Comparison of ENCODE assay signal across 25 cellular contexts in the genomic region with DNA sequence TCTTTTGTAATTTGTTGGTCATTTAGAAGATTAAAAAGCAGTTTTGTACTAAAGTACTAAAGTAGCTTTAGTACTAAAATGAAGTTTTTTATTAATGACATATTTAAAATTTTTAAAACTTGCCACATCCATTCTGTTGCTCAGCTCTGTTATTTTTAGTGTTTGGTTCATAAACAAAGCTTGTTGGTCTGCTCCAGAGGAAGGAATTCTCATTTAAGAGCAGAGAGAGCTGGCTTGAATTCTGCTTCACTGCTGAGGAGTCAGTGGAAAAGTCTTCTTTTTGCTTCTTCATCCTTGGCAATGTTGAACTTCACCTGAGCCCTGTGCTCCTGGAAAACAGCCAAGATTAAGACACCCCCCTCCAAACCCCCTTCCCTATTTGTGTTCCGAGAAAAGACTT. TPM values are rescaled to one million over a fixed set of nuclear protein-coding genes. Genes with fewer than 3 reads are reported as not detected.
"Had no signal": no experiment of that assay in that cellular context is flagged by ENCODE, and none has a peak within 500 bp of the region (broad histone marks: within the 10 kb centered on the region; RNA-seq: fewer than 3 reads in every experiment).

No MANE protein-coding gene starts in this region.

- H3K27me3 Mint-ChIP-seq: activated CD4-positive, alpha-beta T cell treated with anti-CD3 and anti-CD28 coated beads, Interleukin-2, amount 10 ng/mL, durations not matched to agents 7 days and 5 days; activated naive CD4-positive, alpha-beta T cell treated with anti-CD3 and anti-CD28 coated beads, Interleukin-2, amount 10 ng/mL, durations not matched to agents 7 days and 5 days; activated naive CD8-positive, alpha-beta T cell treated with anti-CD3 and anti-CD28 coated beads, Interleukin-2, amount 50 U/mL, for 24 hours; central memory CD8-positive, alpha-beta T cell; memory B cell; type B pancreatic cell had no signal

- H3K4me1 Mint-ChIP-seq: immature natural killer cell had no signal

- H3K4me1 ChIP-seq: colonic mucosa had no signal

- H3K27ac ChIP-seq: colonic mucosa, heart right ventricle had no signal

- H3K9me3 ChIP-seq: colonic mucosa, heart right ventricle had no signal

- H3K27ac Mint-ChIP-seq: activated CD4-positive, alpha-beta T cell treated with anti-CD3 and anti-CD28 coated beads, Interleukin-2, amount 10 ng/mL, durations not matched to agents 7 days and 5 days; activated naive CD4-positive, alpha-beta T cell treated with anti-CD3 and anti-CD28 coated beads, Interleukin-2, amount 10 ng/mL, durations not matched to agents 7 days and 5 days; activated naive CD8-positive, alpha-beta T cell treated with anti-CD3 and anti-CD28 coated beads, Interleukin-2, amount 50 U/mL, for 24 hours; immature natural killer cell; memory B cell; type B pancreatic cell had no signal

- H3K27me3 ChIP-seq: colonic mucosa, heart right ventricle had no signal

- H3K4me3 Mint-ChIP-seq: activated CD4-positive, alpha-beta T cell treated with anti-CD3 and anti-CD28 coated beads, Interleukin-2, amount 10 ng/mL, durations not matched to agents 7 days and 5 days; activated CD8-positive, alpha-beta T cell treated with anti-CD3 and anti-CD28 coated beads, Interleukin-2, amount 10 ng/mL, durations not matched to agents 7 days and 5 days; activated naive CD4-positive, alpha-beta T cell treated with anti-CD3 and anti-CD28 coated beads, Interleukin-2, amount 10 ng/mL, durations not matched to agents 7 days and 5 days; activated naive CD8-positive, alpha-beta T cell treated with anti-CD3 and anti-CD28 coated beads, Interleukin-2, amount 50 U/mL, for 24 hours; activated T-cell treated with anti-CD3 and anti-CD28 coated beads, Interleukin-2, amount 50 U/mL, for 4 hours; central memory CD8-positive, alpha-beta T cell; immature natural killer cell; memory B cell; nephron; type B pancreatic cell had no signal

- H3K9me3 Mint-ChIP-seq: activated CD4-positive, alpha-beta T cell treated with anti-CD3 and anti-CD28 coated beads, Interleukin-2, amount 10 ng/mL, durations not matched to agents 7 days and 5 days; activated naive CD4-positive, alpha-beta T cell treated with anti-CD3 and anti-CD28 coated beads, Interleukin-2, amount 10 ng/mL, durations not matched to agents 7 days and 5 days; activated naive CD8-positive, alpha-beta T cell treated with anti-CD3 and anti-CD28 coated beads, Interleukin-2, amount 50 U/mL, for 24 hours; activated T-cell treated with anti-CD3 and anti-CD28 coated beads, Interleukin-2, amount 50 U/mL, for 4 hours; central memory CD8-positive, alpha-beta T cell; immature natural killer cell; memory B cell; nephron; type B pancreatic cell had no signal

- DNase-seq: activated CD4-positive, alpha-beta T cell treated with anti-CD3 and anti-CD28 coated beads, Interleukin-2, amount 10 ng/mL, durations not matched to agents 7 days and 5 days; activated CD8-positive, alpha-beta memory T cell treated with anti-CD3 and anti-CD28 coated beads, Interleukin-2, amount 50 U/mL, for 4 hours; activated CD8-positive, alpha-beta T cell treated with anti-CD3 and anti-CD28 coated beads, Interleukin-2, amount 10 ng/mL, durations not matched to agents 7 days and 5 days; activated naive CD4-positive, alpha-beta T cell treated with anti-CD3 and anti-CD28 coated beads, Interleukin-2, amount 10 ng/mL, durations not matched to agents 7 days and 5 days; activated naive CD8-positive, alpha-beta T cell treated with anti-CD3 and anti-CD28 coated beads, Interleukin-2, amount 50 U/mL, for 24 hours; activated T-cell treated with anti-CD3 and anti-CD28 coated beads, Interleukin-2, amount 50 U/mL, for 4 hours; aorta; colonic mucosa; erythroblast; heart right ventricle; immature natural killer cell; kidney glomerular epithelial cell; left ventricle myocardium superior; nucleus accumbens; posterior cingulate gyrus; retina; stimulated activated CD4-positive, alpha-beta T cell treated with anti-CD3 and anti-CD28 coated beads, Interleukin-2, amount 100 ng/mL, for 24 hours; stimulated activated naive CD8-positive, alpha-beta T cell treated with anti-CD3 and anti-CD28 coated beads, Interleukin-15, Interleukin-2, amounts not matched to agents 100 U/mL and 50 U/mL, for 24 hours; substantia nigra; T-helper 1 cell; T-helper 9 cell had no signal

- H3K4me3 ChIP-seq: colonic mucosa, heart right ventricle had no signal

RNA-seq across cellular contexts. Expression of a gene that starts 42.5 kb away (rescaled TPM):
- polyA plus RNA-seq: immature natural killer cell had no signal
